In genomic region chrX:40094900-40095587, GRCh38 we compare ENCODE assay signal across 8 cellular contexts. TPM values are rescaled to one million over a fixed set of nuclear protein-coding genes. Genes with fewer than 3 reads are reported as not detected.
DNase-seq lines count a peak whose midpoint lies in the region; ATAC-seq and TF ChIP-seq lines count a peak whose summit lies in the region.

No MANE protein-coding gene starts in this region.

- ATAC-seq in body of pancreas: no peak
- ATAC-seq in memory B cell (ENCODE audit: low read depth): no peak
- no peak for ATAC-seq in GM18498 (IDR thresholded peaks at IDR 0.05; ENCODE audit: unreplicated experiment)
- no peak for ATAC-seq in HG02623 (IDR thresholded peaks at IDR 0.05; ENCODE audit: unreplicated experiment)
- ATAC-seq in HG03571 (IDR thresholded peaks at IDR 0.05; ENCODE audit: unreplicated experiment): no peak
- ATAC-seq in HG03159 (IDR thresholded peaks at IDR 0.05; ENCODE audit: unreplicated experiment): no peak

- H3K9me3 ChIP-seq in AG04450 (ENCODE audit: control insufficient read depth, insufficient read depth, low read length): no peaks in the 10 kb centered on the region
- H3K9me3 ChIP-seq in body of pancreas: no peaks in the 10 kb centered on the region

- H3K27me3 Mint-ChIP-seq in memory B cell: no peaks in the 10 kb centered on the region

- H3K9me3 Mint-ChIP-seq in memory B cell: no peaks in the 10 kb centered on the region

- no peaks in the 10 kb centered on the region for H3K27me3 ChIP-seq in AG04450 (ENCODE audit: control insufficient read depth, insufficient read depth, low read length)
- H3K27me3 ChIP-seq in body of pancreas: no peaks in the 10 kb centered on the region

- peak overlapping the region; percentile 88 for H3K4me3 Mint-ChIP-seq in memory B cell

- H3K27ac ChIP-seq in AG04450 (ENCODE audit: low read depth, low read length) (no peak overlapping the region), body of pancreas (peak overlapping the region; percentile 83 to 94 (median 90))

- peak overlapping the region; percentile 67 for H3K27ac Mint-ChIP-seq in memory B cell

- CTCF ChIA-PET in AG04450 (lab: Charles Lee): interaction anchor here (0.7 kb wide), 1 partner anchor 72 kb away, joined by 6 read pairs; no protein-coding TSS in a partner anchor

- peaks cover 36% of the 10 kb centered on the region for H3K4me1 ChIP-seq in body of pancreas

- no peaks in the 10 kb centered on the region for H3K36me3 Mint-ChIP-seq in memory B cell

- DNase-seq in AG04450 (ENCODE audit: low read depth, low spot score): no peak
- DNase-seq in HT1080 (ENCODE audit: low read depth): peak; percentile 17
- no peak for DNase-seq in body of pancreas
- DNase-seq in memory B cell (ENCODE audit: low spot score in 2 of 2): no peak

- intact Hi-C loops in body of pancreas (cut with DNase I): loop anchor here (10.0 kb wide), 1 partner anchor 60 kb away; no protein-coding TSS in a partner anchor

- POLR2A ChIA-PET in AG04450 (lab: Yijun Ruan, JAX): interaction anchor here (0.5 to 0.7 kb wide), 3 partner anchors 171 to 406 kb away, joined by 3 to 6 read pairs (median 4); no protein-coding TSS in a partner anchor

- TF ChIP-seq POLR2A in body of pancreas (IDR thresholded peaks at IDR 0.05): no peak

- TF ChIP-seq CTCF in AG04450 (IDR thresholded peaks at IDR 0.05; ENCODE audit: low read depth, low read length): no peak
- no peak for TF ChIP-seq CTCF in body of pancreas (IDR thresholded peaks at IDR 0.05)

- H3K4me3 ChIP-seq in AG04450 (ENCODE audit: low read depth, low read length): peak overlapping the region; percentile 62
- H3K4me3 ChIP-seq in body of pancreas: peak overlapping the region; percentile 3 to 39

- H3K36me3 ChIP-seq in body of pancreas (replicated peaks in 1 of 2; ENCODE audit: insufficient read depth in 1 of 2, low read depth in 2 of 2): no peaks in the 10 kb centered on the region

- peaks cover 35% of the 10 kb centered on the region for H3K4me1 Mint-ChIP-seq in memory B cell

- WGBS in body of pancreas, 2 donors: 0% methylated on average over 2 to 27 of the region's 34 CpGs

RNA-seq across cellular contexts. Expression of gene BCOR, which starts 2.7 kb away (rescaled TPM):
- 5.4 and 8.6 TPM in 2 replicates for polyA plus RNA-seq in AG04450 (2011; rRNA removed)
- polyA minus RNA-seq in AG04450 (2011; rRNA and poly(A)+ RNA removed): 13.0 and 16.9 TPM in 2 replicates
- 14.8 and 17.5 TPM in 2 replicates for total RNA-seq in HT1080 (2014; rRNA removed; shearing (Covaris generic))
- 11.1 and 13.6 TPM in 2 replicates for polyA plus RNA-seq in HT1080 (2015; cell fraction: cytosol; rRNA removed)
- 29.1 and 35.5 TPM in 2 replicates for polyA plus RNA-seq in HT1080 (2015; cell fraction: nucleus; rRNA removed)
- 10 to 100 TPM; 13.2 to 23.6 TPM for total RNA-seq in body of pancreas
